13 cellular contexts compared by ENCODE assay signal in genomic region chr5:148620696-148621095, GRCh38. TPM values are rescaled to one million over a fixed set of nuclear protein-coding genes. Genes with fewer than 3 reads are reported as not detected.
DNase-seq lines count a peak whose midpoint lies in the region; ATAC-seq and TF ChIP-seq lines count a peak whose summit lies in the region.
"Had no signal": no experiment of that assay in that cellular context is flagged by ENCODE, and none has a peak within 500 bp of the region (broad histone marks: within the 10 kb centered on the region; RNA-seq: fewer than 3 reads in every experiment).

No MANE protein-coding gene starts in this region.

- no peaks in the 10 kb centered on the region for H3K9me3 Mint-ChIP-seq in stimulated activated naive CD8-positive, alpha-beta T cell treated with anti-CD3 and anti-CD28 coated beads, Interleukin-15, Interleukin-2, amounts not matched to agents 100 ng/mL and 50 ng/mL, for 24 hours
- H3K9me3 Mint-ChIP-seq in stimulated activated memory B cell treated with anti-CD40 and anti-IgM and Interleukin-4, amounts not matched to agents 10 μg/mL and 1 μg/mL and 100 μg/mL, for 72 hours: no peaks in the 10 kb centered on the region

- no peaks in the 10 kb centered on the region for H3K9me3 ChIP-seq in T-helper 17 cell (ENCODE audit: control insufficient read depth, low read length, poor library complexity, severe bottlenecking)
- H3K9me3 ChIP-seq: BE2C, colonic mucosa, HAP-1, lower lobe of right lung had no signal

- peak overlapping the region; percentile 37 for H3K27ac Mint-ChIP-seq in T-helper 17 cell
- peak overlapping the region; percentile 13 for H3K27ac Mint-ChIP-seq in stimulated activated naive CD8-positive, alpha-beta T cell treated with anti-CD3 and anti-CD28 coated beads, Interleukin-15, Interleukin-2, amounts not matched to agents 100 ng/mL and 50 ng/mL, for 24 hours
- H3K27ac Mint-ChIP-seq in stimulated activated memory B cell treated with anti-CD40 and anti-IgM and Interleukin-4, amounts not matched to agents 10 μg/mL and 1 μg/mL and 100 μg/mL, for 72 hours: no peak overlapping the region

- no peak for TF ChIP-seq CTCF in GM13976 (IDR thresholded peaks at IDR 0.05; ENCODE audit: borderline replicate concordance, control extremely low read depth, extremely low read depth, insufficient read depth, missing control alignments)

- peak; percentile 61 for ATAC-seq in HG02973 (IDR thresholded peaks at IDR 0.05; ENCODE audit: unreplicated experiment)
- peak; percentile 98 for ATAC-seq in T-helper 17 cell
- no peak for ATAC-seq in stimulated activated memory B cell treated with anti-CD40 and anti-IgM and Interleukin-4, amounts not matched to agents 10 μg/mL and 1 μg/mL and 100 μg/mL, for 72 hours

- peak; percentile 19 for DNase-seq in stimulated activated CD4-positive, alpha-beta T cell treated with anti-CD3 and anti-CD28 coated beads, Interleukin-15, amount 100 ng/mL, for 24 hours
- no peak for DNase-seq in stimulated activated CD4-positive, alpha-beta T cell treated with anti-CD3 and anti-CD28 coated beads, Interleukin-2, amount 100 ng/mL, for 48 hours
- DNase-seq in T-helper 17 cell (no peak), NCI-H2171 treated with DMSO at 0.1 percent for 48 hours (lab: John Stamatoyannopoulos, UW) (no peak), GM13976 (ENCODE audit: low spot score) (no peak)
- DNase-seq: BE2C, colonic mucosa, KG1, lower lobe of right lung had no signal

- peaks cover 28% of the 10 kb centered on the region for H3K4me1 Mint-ChIP-seq in T-helper 17 cell
- H3K4me1 Mint-ChIP-seq in stimulated activated naive CD8-positive, alpha-beta T cell treated with anti-CD3 and anti-CD28 coated beads, Interleukin-15, Interleukin-2, amounts not matched to agents 100 ng/mL and 50 ng/mL, for 24 hours (ENCODE audit: low read depth): peaks cover 33% of the 10 kb centered on the region
- no peaks in the 10 kb centered on the region for H3K4me1 Mint-ChIP-seq in stimulated activated memory B cell treated with anti-CD40 and anti-IgM and Interleukin-4, amounts not matched to agents 10 μg/mL and 1 μg/mL and 100 μg/mL, for 72 hours

- in situ Hi-C loops in GM13976 (cut with MboI; ENCODE audit: low sequenced_read_pairs, unreplicated experiment): no loop called here

- no peak overlapping the region for H3K4me3 Mint-ChIP-seq in T-helper 17 cell
- no peak overlapping the region for H3K4me3 Mint-ChIP-seq in stimulated activated naive CD8-positive, alpha-beta T cell treated with anti-CD3 and anti-CD28 coated beads, Interleukin-15, Interleukin-2, amounts not matched to agents 100 ng/mL and 50 ng/mL, for 24 hours
- H3K4me3 Mint-ChIP-seq in stimulated activated memory B cell treated with anti-CD40 and anti-IgM and Interleukin-4, amounts not matched to agents 10 μg/mL and 1 μg/mL and 100 μg/mL, for 72 hours: no peak overlapping the region

- H3K36me3 Mint-ChIP-seq in T-helper 17 cell (ENCODE audit: low read depth): peaks cover 7% of the 10 kb centered on the region
- H3K36me3 Mint-ChIP-seq in stimulated activated naive CD8-positive, alpha-beta T cell treated with anti-CD3 and anti-CD28 coated beads, Interleukin-15, Interleukin-2, amounts not matched to agents 100 ng/mL and 50 ng/mL, for 24 hours (ENCODE audit: low read depth): no peaks in the 10 kb centered on the region
- no peaks in the 10 kb centered on the region for H3K36me3 Mint-ChIP-seq in stimulated activated memory B cell treated with anti-CD40 and anti-IgM and Interleukin-4, amounts not matched to agents 10 μg/mL and 1 μg/mL and 100 μg/mL, for 72 hours

- peaks cover 24% of the 10 kb centered on the region for H3K27me3 Mint-ChIP-seq in T-helper 17 cell
- H3K27me3 Mint-ChIP-seq in stimulated activated naive CD8-positive, alpha-beta T cell treated with anti-CD3 and anti-CD28 coated beads, Interleukin-15, Interleukin-2, amounts not matched to agents 100 ng/mL and 50 ng/mL, for 24 hours: peaks cover 39% of the 10 kb centered on the region
- peaks cover 40% of the 10 kb centered on the region for H3K27me3 Mint-ChIP-seq in stimulated activated memory B cell treated with anti-CD40 and anti-IgM and Interleukin-4, amounts not matched to agents 10 μg/mL and 1 μg/mL and 100 μg/mL, for 72 hours

RNA-seq across cellular contexts. Expression of gene HTR4, which starts 33.6 kb away (rescaled TPM):
- total RNA-seq in T-helper 17 cell: not detected
- total RNA-seq: lower lobe of right lung had no signal
